ENCODE assay signal across 8 cellular contexts in genomic region chr11:72722050-72722748, GRCh38. TPM values are rescaled to one million over a fixed set of nuclear protein-coding genes. Genes with fewer than 3 reads are reported as not detected.
DNase-seq lines count a peak whose midpoint lies in the region; ATAC-seq and TF ChIP-seq lines count a peak whose summit lies in the region.

No MANE protein-coding gene starts in this region.

- no peaks in the 10 kb centered on the region for H3K36me3 ChIP-seq in psoas muscle (ENCODE audit: insufficient read depth in 1 of 2, low read depth in 1 of 2)

- no peaks in the 10 kb centered on the region for H3K27me3 ChIP-seq in psoas muscle (ENCODE audit: insufficient read depth in 3 of 3, low read length in 2 of 3)

- intact Hi-C loops in cardiac septum (cut with DNase I) = loop anchor here (5.0 kb wide), 1 partner anchor 455 kb away; no protein-coding TSS in a partner anchor
- intact Hi-C loops in psoas muscle (cut with DNase I) = loop anchor here (5.0 kb wide), 2 partner anchors 95 to 455 kb away; no protein-coding TSS in a partner anchor

- H3K9me3 ChIP-seq in psoas muscle = no peaks in the 10 kb centered on the region

- H3K4me1 Mint-ChIP-seq in activated naive CD8-positive, alpha-beta T cell treated with anti-CD3 and anti-CD28 coated beads, Interleukin-2, amount 50 U/mL, for 24 hours = peaks cover 55% of the 10 kb centered on the region

- H3K4me3 Mint-ChIP-seq in activated naive CD8-positive, alpha-beta T cell treated with anti-CD3 and anti-CD28 coated beads, Interleukin-2, amount 50 U/mL, for 24 hours = peak overlapping the region; percentile 100

- peak overlapping the region; percentile 96 for H3K27ac Mint-ChIP-seq in activated naive CD8-positive, alpha-beta T cell treated with anti-CD3 and anti-CD28 coated beads, Interleukin-2, amount 50 U/mL, for 24 hours

- no peaks in the 10 kb centered on the region for H3K9me3 Mint-ChIP-seq in activated naive CD8-positive, alpha-beta T cell treated with anti-CD3 and anti-CD28 coated beads, Interleukin-2, amount 50 U/mL, for 24 hours

- peaks cover 46% of the 10 kb centered on the region for H3K4me1 ChIP-seq in psoas muscle

- 1% methylated on average over 9 to 10 of the region's 10 CpGs for WGBS in psoas muscle, 3 donors

- ATAC-seq in HG02610 (IDR thresholded peaks at IDR 0.05; ENCODE audit: unreplicated experiment) = peak; percentile 77
- peak; percentile 90 for ATAC-seq in activated naive CD8-positive, alpha-beta T cell treated with anti-CD3 and anti-CD28 coated beads, Interleukin-2, amount 50 U/mL, for 24 hours
- peak; percentile 82 to 88 (median 86) for ATAC-seq in psoas muscle

- TF ChIP-seq CTCF in GM12865 (IDR thresholded peaks at IDR 0.05; ENCODE audit: insufficient read depth, low read depth, low read length, missing control alignments) (no peak), psoas muscle (IDR thresholded peaks at IDR 0.05) (no peak)

- H3K36me3 Mint-ChIP-seq in activated naive CD8-positive, alpha-beta T cell treated with anti-CD3 and anti-CD28 coated beads, Interleukin-2, amount 50 U/mL, for 24 hours (ENCODE audit: low read depth) = peaks cover 3% of the 10 kb centered on the region

- peak; percentile 90 for DNase-seq in GM12865 (ENCODE audit: low read depth)
- peak; percentile 92 for DNase-seq in NCI-H1092 (lab: John Stamatoyannopoulos, UW)
- peak; percentile 60 to 95 for DNase-seq in SW 1271 (lab: John Stamatoyannopoulos, UW)
- peak; percentile 82 for DNase-seq in activated naive CD8-positive, alpha-beta T cell treated with anti-CD3 and anti-CD28 coated beads, Interleukin-2, amount 50 U/mL, for 24 hours
- DNase-seq in cardiac septum (ENCODE audit: low spot score) = peak; percentile 95
- peak; percentile 85 to 92 for DNase-seq in psoas muscle
- DNase-seq in ureter (ENCODE audit: low spot score) = peak; percentile 93

- H3K27me3 Mint-ChIP-seq in activated naive CD8-positive, alpha-beta T cell treated with anti-CD3 and anti-CD28 coated beads, Interleukin-2, amount 50 U/mL, for 24 hours = no peaks in the 10 kb centered on the region

- peak overlapping the region; percentile 89 for H3K27ac ChIP-seq in psoas muscle

- H3K4me3 ChIP-seq in GM12865 (ENCODE audit: low read depth, low read length) (peak overlapping the region; percentile 89), psoas muscle (peak overlapping the region; percentile 76)

RNA-seq across cellular contexts. Expression of gene ARAP1, which starts 30.0 kb away (rescaled TPM):
- total RNA-seq in cardiac septum = 46.3 TPM
- 10 to 100 TPM; 16.0 to 27.5 (median 18.9) TPM for total RNA-seq in psoas muscle
- polyA plus RNA-seq in psoas muscle = 10 to 100 TPM; 16.8 to 19.8 (median 17.5) TPM
- 86.2 TPM for total RNA-seq in ureter

RNA-seq across cellular contexts. Expression of gene PDE2A, which starts 48.0 kb away (rescaled TPM):
- total RNA-seq in cardiac septum (28.8 TPM), psoas muscle (10 to 100 TPM in 2 of 4 donors, 1 to 10 TPM in 2; 6.0 to 20.1 (median 10.1) TPM), ureter (49.6 TPM)
- 10 to 100 TPM in 1 of 3 donors, 1 to 10 TPM in 2; 6.9 to 16.6 (median 7.6) TPM for polyA plus RNA-seq in psoas muscle

Comparison
In these comparisons a context has a peak if more than half of its experiments do, and no peak if none do; other contexts are left out.
1. Peak in every context shown above with its lines: DNase-seq, ATAC-seq, H3K4me3 ChIP-seq and H3K27ac ChIP-seq.